Comparison of ENCODE assay signal across 1 cellular context in the genomic region with DNA sequence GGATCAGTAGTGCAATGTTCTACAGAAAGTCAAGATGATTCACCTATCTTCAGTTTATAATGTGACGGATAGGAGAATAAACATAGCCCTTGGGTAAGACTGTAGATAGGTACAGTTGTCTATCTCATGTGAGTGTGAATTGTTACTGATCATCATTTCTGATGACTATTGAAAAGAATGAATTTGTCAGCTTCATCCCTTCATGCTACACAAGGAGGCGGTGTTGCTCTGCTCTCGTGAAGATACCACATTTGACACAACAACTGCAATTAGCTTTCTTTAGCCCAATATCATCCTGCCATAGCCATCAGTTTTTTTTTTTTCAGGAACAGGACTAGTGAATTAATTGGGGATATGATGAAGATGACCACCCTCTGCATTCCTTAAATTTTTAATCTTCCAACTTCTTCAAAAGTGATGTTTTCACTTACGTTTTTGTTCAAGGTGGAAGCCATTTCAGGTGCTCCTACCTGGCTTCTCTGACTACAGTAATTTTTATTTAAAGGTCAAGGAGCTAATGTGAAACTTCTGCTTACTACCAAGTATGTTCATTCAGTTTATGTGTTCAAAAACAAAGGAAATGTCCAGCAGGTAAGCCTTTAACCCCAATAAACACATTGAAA.
TF ChIP-seq lines count a peak whose summit lies in the region.

No MANE protein-coding gene starts in this region.

TF ChIP-seq in HCT116, 20 proteins besides CTCF, POLR2A, EP300 and RAD21 (continued from another document):
- TF ChIP-seq, protein P1, sequence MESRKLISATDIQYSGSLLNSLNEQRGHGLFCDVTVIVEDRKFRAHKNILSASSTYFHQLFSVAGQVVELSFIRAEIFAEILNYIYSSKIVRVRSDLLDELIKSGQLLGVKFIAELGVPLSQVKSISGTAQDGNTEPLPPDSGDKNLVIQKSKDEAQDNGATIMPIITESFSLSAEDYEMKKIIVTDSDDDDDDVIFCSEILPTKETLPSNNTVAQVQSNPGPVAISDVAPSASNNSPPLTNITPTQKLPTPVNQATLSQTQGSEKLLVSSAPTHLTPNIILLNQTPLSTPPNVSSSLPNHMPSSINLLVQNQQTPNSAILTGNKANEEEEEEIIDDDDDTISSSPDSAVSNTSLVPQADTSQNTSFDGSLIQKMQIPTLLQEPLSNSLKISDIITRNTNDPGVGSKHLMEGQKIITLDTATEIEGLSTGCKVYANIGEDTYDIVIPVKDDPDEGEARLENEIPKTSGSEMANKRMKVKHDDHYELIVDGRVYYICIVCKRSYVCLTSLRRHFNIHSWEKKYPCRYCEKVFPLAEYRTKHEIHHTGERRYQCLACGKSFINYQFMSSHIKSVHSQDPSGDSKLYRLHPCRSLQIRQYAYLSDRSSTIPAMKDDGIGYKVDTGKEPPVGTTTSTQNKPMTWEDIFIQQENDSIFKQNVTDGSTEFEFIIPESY (IDR thresholded peaks at IDR 0.05; ENCODE audit: extremely low read depth, insufficient replicate concordance, low read length), result no peak
- TF ChIP-seq, protein P2, sequence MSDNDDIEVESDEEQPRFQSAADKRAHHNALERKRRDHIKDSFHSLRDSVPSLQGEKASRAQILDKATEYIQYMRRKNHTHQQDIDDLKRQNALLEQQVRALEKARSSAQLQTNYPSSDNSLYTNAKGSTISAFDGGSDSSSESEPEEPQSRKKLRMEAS (IDR thresholded peaks at IDR 0.05), result no peak
- TF ChIP-seq YY1 (IDR thresholded peaks at IDR 0.05; ENCODE audit: extremely low read depth, insufficient replicate concordance, low read depth, low read length) (no peak), CBX3 (IDR thresholded peaks at IDR 0.05; ENCODE audit: low read depth) (no peak), JUND (IDR thresholded peaks at IDR 0.05) (no peak), ZNF274 (IDR thresholded peaks at IDR 0.05; ENCODE audit: low read depth, low read length) (no peak)
- TF ChIP-seq, protein P3, sequence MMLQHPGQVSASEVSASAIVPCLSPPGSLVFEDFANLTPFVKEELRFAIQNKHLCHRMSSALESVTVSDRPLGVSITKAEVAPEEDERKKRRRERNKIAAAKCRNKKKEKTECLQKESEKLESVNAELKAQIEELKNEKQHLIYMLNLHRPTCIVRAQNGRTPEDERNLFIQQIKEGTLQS (IDR thresholded peaks at IDR 0.05), result no peak
TF ChIP-seq in HCT116: peak in this region for 0.
